8 cellular contexts compared by ENCODE assay signal in the genomic region with DNA sequence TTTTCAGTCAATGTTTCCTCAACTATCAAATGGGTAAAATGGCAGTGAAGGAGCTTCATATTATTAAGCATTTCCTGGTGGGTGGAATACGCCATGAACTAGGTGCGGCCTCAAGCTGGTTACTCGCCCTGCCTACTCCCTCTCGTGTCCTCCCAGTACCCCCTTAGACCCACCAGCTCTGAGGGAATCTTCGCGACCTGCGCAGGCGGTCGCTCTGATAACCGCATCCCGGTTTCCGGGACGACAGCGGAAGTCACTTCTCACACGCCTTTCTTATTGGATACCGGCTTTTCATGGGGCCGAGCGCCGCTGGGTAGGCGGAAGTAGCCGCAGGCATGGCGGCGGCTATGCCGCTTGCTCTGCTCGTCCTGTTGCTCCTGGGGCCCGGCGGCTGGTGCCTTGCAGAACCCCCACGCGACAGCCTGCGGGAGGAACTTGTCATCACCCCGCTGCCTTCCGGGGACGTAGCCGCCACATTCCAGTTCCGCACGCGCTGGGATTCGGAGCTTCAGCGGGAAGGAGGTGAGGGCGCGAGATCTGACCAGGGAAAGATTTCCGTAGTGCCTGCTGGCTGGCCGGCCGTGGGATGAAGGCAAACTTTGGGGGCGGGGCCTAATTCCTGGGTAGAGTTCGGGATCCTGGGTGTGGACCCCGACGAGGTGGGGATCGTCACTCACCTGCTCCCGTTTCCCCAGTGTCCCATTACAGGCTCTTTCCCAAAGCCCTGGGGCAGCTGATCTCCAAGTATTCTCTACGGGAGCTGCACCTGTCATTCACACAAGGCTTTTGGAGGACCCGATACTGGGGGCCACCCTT. TPM values are rescaled to one million over a fixed set of nuclear protein-coding genes. Genes with fewer than 3 reads are reported as not detected.
A peak's percentile ranks its signal among the peaks of the same experiment; 100 is the strongest.
DNase-seq lines count a peak whose midpoint lies in the region; ATAC-seq and TF ChIP-seq lines count a peak whose summit lies in the region.

PIGT (plus strand) TSS at position 320 of the 816 bp plus-strand sequence; CDS start at position 336, 16 bp downstream.

- H3K27ac ChIP-seq in left ventricle myocardium inferior (replicated peaks), result peak within 1 kb of the TSS; percentile 91
- peak within 1 kb of the TSS; percentile 85 for H3K27ac ChIP-seq in psoas muscle

- H3K36me3 ChIP-seq in left ventricle myocardium inferior, result peaks cover 19% of the 10 kb centered on the region
- H3K36me3 ChIP-seq in psoas muscle (ENCODE audit: insufficient read depth in 1 of 2, low read depth in 1 of 2), result peaks cover 0 to 47% of the 10 kb centered on the region in 2 donors

- H3K4me1 Mint-ChIP-seq in T-helper 1 cell treated with Interleukin-12 subunit alpha and Interleukin-12 subunit beta and Interleukin-4 antibody, amounts not matched to agents 30 μg/mL and 1 μg/mL, for 36 hours (ENCODE audit: low read depth), result peaks cover 30% of the 10 kb centered on the region

- H3K9me3 Mint-ChIP-seq in T-helper 1 cell treated with Interleukin-12 subunit alpha and Interleukin-12 subunit beta and Interleukin-4 antibody, amounts not matched to agents 30 μg/mL and 1 μg/mL, for 36 hours, result no peaks in the 10 kb centered on the region

- H3K27ac Mint-ChIP-seq in T-helper 1 cell treated with Interleukin-12 subunit alpha and Interleukin-12 subunit beta and Interleukin-4 antibody, amounts not matched to agents 30 μg/mL and 1 μg/mL, for 36 hours, result peak within 1 kb of the TSS; percentile 92

- ATAC-seq in HG02840 (IDR thresholded peaks at IDR 0.05; ENCODE audit: low FRiP score, unreplicated experiment), result peak; percentile 60
- peak; percentile 84 to 97 (median 93) for ATAC-seq in psoas muscle

- H3K4me1 ChIP-seq in left ventricle myocardium inferior, result peaks cover 67% of the 10 kb centered on the region
- H3K4me1 ChIP-seq in psoas muscle, result peaks cover 20% of the 10 kb centered on the region

- peak within 1 kb of the TSS; percentile 96 for H3K4me3 ChIP-seq in left ventricle myocardium inferior
- peak within 1 kb of the TSS; percentile 82 for H3K4me3 ChIP-seq in psoas muscle

- peaks cover 23% of the 10 kb centered on the region for H3K36me3 Mint-ChIP-seq in T-helper 1 cell treated with Interleukin-12 subunit alpha and Interleukin-12 subunit beta and Interleukin-4 antibody, amounts not matched to agents 30 μg/mL and 1 μg/mL, for 36 hours (ENCODE audit: low read depth)

- no peaks in the 10 kb centered on the region for H3K9me3 ChIP-seq in left ventricle myocardium inferior (replicated peaks)
- no peaks in the 10 kb centered on the region for H3K9me3 ChIP-seq in psoas muscle

- DNase-seq in GM13976 (ENCODE audit: low spot score), result peak; percentile 91
- peak; percentile 67 for DNase-seq in NCI-H1694 (lab: John Stamatoyannopoulos, UW)
- peak; percentile 68 for DNase-seq in amniotic epithelial cell (ENCODE audit: low read depth)
- peak; percentile 86 for DNase-seq in left ventricle myocardium inferior
- peak; percentile 84 to 91 for DNase-seq in psoas muscle
- DNase-seq in ureter (ENCODE audit: low spot score), result peak; percentile 89

- intact Hi-C loops in left ventricle myocardium inferior (cut with micrococcal nuclease), result no loop called here
- intact Hi-C loops in psoas muscle (cut with DNase I), result loop anchor here in 1 of 2 donors (5.0 kb wide), 1 partner anchor 44 kb away; no protein-coding TSS in a partner anchor

- H3K27me3 Mint-ChIP-seq in T-helper 1 cell treated with Interleukin-12 subunit alpha and Interleukin-12 subunit beta and Interleukin-4 antibody, amounts not matched to agents 30 μg/mL and 1 μg/mL, for 36 hours (ENCODE audit: low read depth), result no peaks in the 10 kb centered on the region

- H3K27me3 ChIP-seq in left ventricle myocardium inferior (ENCODE audit: low read depth) (no peaks in the 10 kb centered on the region), psoas muscle (ENCODE audit: insufficient read depth in 3 of 3, low read length in 2 of 3) (no peaks in the 10 kb centered on the region)

- peak within 1 kb of the TSS; percentile 90 for H3K4me3 Mint-ChIP-seq in T-helper 1 cell treated with Interleukin-12 subunit alpha and Interleukin-12 subunit beta and Interleukin-4 antibody, amounts not matched to agents 30 μg/mL and 1 μg/mL, for 36 hours

- 0 to 1% (median 0%) methylated on average over 41 to 52 of the region's 52 CpGs for WGBS in psoas muscle, 3 donors

- in situ Hi-C loops in GM13976 (cut with MboI; ENCODE audit: low sequenced_read_pairs, unreplicated experiment), result no loop called here

- TF ChIP-seq CTCF in GM13976 (IDR thresholded peaks at IDR 0.05; ENCODE audit: borderline replicate concordance, control extremely low read depth, extremely low read depth, insufficient read depth, missing control alignments), result no peak
- no peak for TF ChIP-seq CTCF in left ventricle myocardium inferior (IDR thresholded peaks at IDR 0.05; ENCODE audit: borderline replicate concordance)
- TF ChIP-seq CTCF in psoas muscle (IDR thresholded peaks at IDR 0.05), result no peak

RNA-seq across cellular contexts. Expression of gene PIGT, which starts in this region (rescaled TPM):
- total RNA-seq in left ventricle myocardium inferior (126 TPM), psoas muscle (10 to 100 TPM; 48.0 to 74.9 (median 57.1) TPM), ureter (94.3 TPM)
- 100 to 1,000 TPM in 1 of 3 donors, 10 to 100 TPM in 2; 57.3 to 113 (median 94.7) TPM for polyA plus RNA-seq in psoas muscle

Comparison
In these comparisons a context has a peak if more than half of its experiments do, and no peak if none do; other contexts are left out.
1. Peak in every context shown above with its lines: DNase-seq, ATAC-seq, H3K4me3 ChIP-seq and H3K27ac ChIP-seq.